Comparison of ENCODE assay signal across 8 cellular contexts in the genomic region with DNA sequence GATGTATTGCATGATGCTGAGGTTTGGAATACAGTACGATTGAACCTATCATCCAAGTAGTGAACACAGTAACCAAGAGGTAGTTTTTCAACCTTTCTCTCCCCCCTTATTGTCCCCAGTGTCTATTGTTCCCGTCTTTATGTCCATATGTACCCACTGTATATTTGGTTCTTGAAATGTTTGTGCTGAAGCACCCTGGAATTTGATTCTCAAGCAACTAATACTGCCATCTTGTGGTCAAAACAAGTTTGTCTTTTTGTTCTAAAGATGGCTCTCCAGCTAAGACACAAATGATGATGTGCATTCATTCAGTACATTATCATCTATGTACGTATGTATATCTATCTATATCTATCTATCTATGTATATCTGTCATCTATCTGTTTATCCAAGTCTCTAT. TPM values are rescaled to one million over a fixed set of nuclear protein-coding genes. Genes with fewer than 3 reads are reported as not detected.
DNase-seq lines count a peak whose midpoint lies in the region; ATAC-seq and TF ChIP-seq lines count a peak whose summit lies in the region.

No MANE protein-coding gene starts in this region.

- no peaks in the 10 kb centered on the region for H3K27me3 ChIP-seq in left ventricle myocardium inferior (ENCODE audit: low read depth)
- no peaks in the 10 kb centered on the region for H3K27me3 ChIP-seq in naive thymus-derived CD4-positive, alpha-beta T cell (ENCODE audit: control insufficient read depth in 2 of 2, insufficient read depth in 2 of 2, low read length in 2 of 2)

- ATAC-seq in HG03432 (IDR thresholded peaks at IDR 0.05; ENCODE audit: unreplicated experiment) (peak; percentile 63), HG03139 (IDR thresholded peaks at IDR 0.05; ENCODE audit: unreplicated experiment) (no peak)
- no peak for ATAC-seq in naive thymus-derived CD4-positive, alpha-beta T cell

- DNase-seq in left ventricle myocardium inferior (no peak), cardiac septum (ENCODE audit: low spot score) (no peak), NCI-H774 (lab: John Stamatoyannopoulos, UW) (peak; percentile 64), dedifferentiated amniotic fluid mesenchymal stem cell (ENCODE audit: extremely low spot score) (peak; percentile 25), cortex of kidney (lab: John Stamatoyannopoulos, UW) (no peak)
- peak in 5 of 9 donors; percentile 0 to 25 (median 13) for DNase-seq in naive thymus-derived CD4-positive, alpha-beta T cell

- CTCF ChIA-PET in naive thymus-derived CD4-positive, alpha-beta T cell (lab: Charles Lee): no interaction called here

- H3K4me3 ChIP-seq in left ventricle myocardium inferior: no peak overlapping the region
- H3K4me3 ChIP-seq in naive thymus-derived CD4-positive, alpha-beta T cell (ENCODE audit: low read length): no peak overlapping the region

- POLR2A ChIA-PET in naive thymus-derived CD4-positive, alpha-beta T cell (lab: Charles Lee): no interaction called here

- H3K27me3 Mint-ChIP-seq in naive thymus-derived CD4-positive, alpha-beta T cell: peaks cover 0 to 12% (median 0%) of the 10 kb centered on the region in 5 donors

- no peaks in the 10 kb centered on the region for H3K36me3 Mint-ChIP-seq in naive thymus-derived CD4-positive, alpha-beta T cell

- intact Hi-C loops in left ventricle myocardium inferior (cut with micrococcal nuclease) (no loop called here), cardiac septum (cut with DNase I) (loop anchor here (10.0 kb wide), 2 partner anchors 81 to 181 kb away; no protein-coding TSS in a partner anchor)
- intact Hi-C loops in naive thymus-derived CD4-positive, alpha-beta T cell (cut with micrococcal nuclease): loop anchor here (2.0 to 10.0 kb wide), 2 partner anchors 453 to 991 kb away; no protein-coding TSS in a partner anchor

- no peaks in the 10 kb centered on the region for H3K9me3 ChIP-seq in left ventricle myocardium inferior (replicated peaks)
- H3K9me3 ChIP-seq in naive thymus-derived CD4-positive, alpha-beta T cell (ENCODE audit: control insufficient read depth in 2 of 3, low read length in 3 of 3): no peaks in the 10 kb centered on the region

- no peak overlapping the region for H3K4me3 Mint-ChIP-seq in naive thymus-derived CD4-positive, alpha-beta T cell

- H3K4me1 Mint-ChIP-seq in naive thymus-derived CD4-positive, alpha-beta T cell: peaks cover 0 to 1% (median 0%) of the 10 kb centered on the region in 7 donors

- H3K4me1 ChIP-seq in left ventricle myocardium inferior: no peaks in the 10 kb centered on the region
- H3K4me1 ChIP-seq in naive thymus-derived CD4-positive, alpha-beta T cell (ENCODE audit: control insufficient read depth in 2 of 2, insufficient read depth in 2 of 2, low read length in 2 of 2): no peaks in the 10 kb centered on the region

- no peaks in the 10 kb centered on the region for H3K36me3 ChIP-seq in left ventricle myocardium inferior
- no peaks in the 10 kb centered on the region for H3K36me3 ChIP-seq in naive thymus-derived CD4-positive, alpha-beta T cell (ENCODE audit: control insufficient read depth in 2 of 3, insufficient read depth in 3 of 3, low read length in 3 of 3)

- no peak overlapping the region for H3K27ac ChIP-seq in left ventricle myocardium inferior (replicated peaks)
- no peak overlapping the region for H3K27ac ChIP-seq in naive thymus-derived CD4-positive, alpha-beta T cell (ENCODE audit: low read depth, low read length)

- H3K9me3 Mint-ChIP-seq in naive thymus-derived CD4-positive, alpha-beta T cell: no peaks in the 10 kb centered on the region

- H3K27ac Mint-ChIP-seq in naive thymus-derived CD4-positive, alpha-beta T cell: no peak overlapping the region

- peak; percentile 55 for TF ChIP-seq CTCF in left ventricle myocardium inferior (IDR thresholded peaks at IDR 0.05; ENCODE audit: borderline replicate concordance)

RNA-seq across cellular contexts. Expression of a gene that starts 33.5 kb away (rescaled TPM):
- total RNA-seq in left ventricle myocardium inferior (0.05 TPM), cardiac septum (0.19 TPM)
- total RNA-seq in naive thymus-derived CD4-positive, alpha-beta T cell: not detected
- polyA plus RNA-seq in naive thymus-derived CD4-positive, alpha-beta T cell: not detected

Comparison
In these comparisons a context has a peak if more than half of its experiments do, and no peak if none do; other contexts are left out.
1. DNase-seq: peak in NCI-H774 (single experiment), dedifferentiated amniotic fluid mesenchymal stem cell (single experiment) and naive thymus-derived CD4-positive, alpha-beta T cell (5 of 9); none in left ventricle myocardium inferior (single experiment), cardiac septum (single experiment) and cortex of kidney (single experiment).